Comparison of ENCODE assay signal across 16 cellular contexts in the genomic region with DNA sequence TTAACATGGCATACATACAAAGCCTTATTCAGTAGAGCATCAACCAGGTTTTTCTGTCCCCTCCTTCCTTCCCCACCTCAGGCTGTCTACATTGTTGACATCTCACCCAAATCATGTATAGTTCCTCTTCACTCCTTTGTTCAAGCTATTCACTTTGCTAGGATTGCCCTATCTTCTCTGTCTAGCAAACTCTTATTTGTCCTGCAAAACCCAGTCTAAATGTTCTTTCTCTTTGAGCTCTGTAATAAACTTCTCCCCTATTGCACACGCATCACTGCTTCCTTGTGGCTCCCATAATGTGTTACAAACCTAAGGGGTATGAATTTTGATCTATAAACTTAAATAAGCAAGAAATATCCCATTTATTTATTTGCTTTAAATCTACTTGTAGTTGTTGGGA. TPM values are rescaled to one million over a fixed set of nuclear protein-coding genes. Genes with fewer than 3 reads are reported as not detected.
DNase-seq lines count a peak whose midpoint lies in the region; ATAC-seq and TF ChIP-seq lines count a peak whose summit lies in the region.
"Had no signal": no experiment of that assay in that cellular context is flagged by ENCODE, and none has a peak within 500 bp of the region (broad histone marks: within the 10 kb centered on the region; RNA-seq: fewer than 3 reads in every experiment).

No MANE protein-coding gene starts in this region.

- H3K4me1 Mint-ChIP-seq in GM23338 = no peaks in the 10 kb centered on the region; the same call in 1 of the 3 replicates
- H3K4me1 Mint-ChIP-seq: CD4-positive, alpha-beta memory T cell had no signal

- H3K9me3 ChIP-seq in IMR-90 (ENCODE audit: control insufficient read depth, insufficient read depth, low read length) = no peaks in the 10 kb centered on the region
- H3K9me3 ChIP-seq: HAP-1 had no signal

- WGBS in IMR-90 (ENCODE audit: extremely low coverage in 2 of 2, insufficient read length in 1 of 2), 2 experiments = no CpG with 5 or more reads among the region's 1 CpG

- no peak overlapping the region for H2BK5ac ChIP-seq in IMR-90 (ENCODE audit: low read depth, low read length, poor library complexity, severe bottlenecking)

- peaks cover 2% of the 10 kb centered on the region; the same call in 1 of the 2 replicates for H3K9me1 ChIP-seq in IMR-90 (ENCODE audit: insufficient read depth, low read length)

- H3K23ac ChIP-seq in IMR-90 (ENCODE audit: low read depth, low read length) = no peak overlapping the region

- no peak overlapping the region for H3K4me2 ChIP-seq in GM23338
- no peak overlapping the region for H3K4me2 ChIP-seq in IMR-90 (ENCODE audit: low read depth, low read length)

- no peak overlapping the region for H3K4me3 Mint-ChIP-seq in GM23338
- H3K4me3 Mint-ChIP-seq: CD4-positive, alpha-beta memory T cell had no signal

- H2BK120ac ChIP-seq in IMR-90 (ENCODE audit: low read depth, low read length) = no peak overlapping the region

- POLR2A ChIA-PET in IMR-90 (lab: Charles Lee; ENCODE audit: unreplicated experiment) = no interaction called here

- H3K4me3 ChIP-seq in GM23338 (no peak overlapping the region), IMR-90 (ENCODE audit: insufficient read depth, low read depth, low read length) (no peak overlapping the region)
- H3K4me3 ChIP-seq: HAP-1 had no signal

- no peak for ATAC-seq in GM23338
- ATAC-seq in IMR-90 (ENCODE audit: low read depth) = no peak
- ATAC-seq in SK-N-SH treated with all-trans-retinoic acid at 6 μM for 48 hours = no peak
- no peak for ATAC-seq in HG03175 (IDR thresholded peaks at IDR 0.05; ENCODE audit: unreplicated experiment)
- ATAC-seq in GM18511 (IDR thresholded peaks at IDR 0.05; ENCODE audit: unreplicated experiment) = no peak

- no peak for TF ChIP-seq CTCF in GM23338 (conservative IDR thresholded peaks at IDR 0.05; ENCODE audit: low read depth in 2 of 2)
- TF ChIP-seq CTCF in IMR-90 (conservative IDR thresholded peaks at IDR 0.05; ENCODE audit: low read depth, low read length) = no peak

- H3K79me1 ChIP-seq in IMR-90 (ENCODE audit: low read depth in 1 of 2, low read length in 2 of 2) = no peaks in the 10 kb centered on the region

- H3K27me3 ChIP-seq in GM23338 (ENCODE audit: insufficient read depth) = no peaks in the 10 kb centered on the region
- no peaks in the 10 kb centered on the region for H3K27me3 ChIP-seq in IMR-90 (ENCODE audit: control insufficient read depth, insufficient read depth, low read length)

- no peak for TF ChIP-seq POLR2A in IMR-90 (IDR thresholded peaks at IDR 0.05; ENCODE audit: low read depth, low read length)

- H3K27ac ChIP-seq in GM23338 (ENCODE audit: low read depth) (no peak overlapping the region), IMR-90 (ENCODE audit: insufficient read depth, low read length) (no peak overlapping the region)

- no peak for TF ChIP-seq RAD21 in IMR-90 (IDR thresholded peaks at IDR 0.05; ENCODE audit: low read length)

- H3K9me3 Mint-ChIP-seq in GM23338 = no peaks in the 10 kb centered on the region

- no peak overlapping the region; the same call in 1 of the 2 replicates for H2BK20ac ChIP-seq in IMR-90 (ENCODE audit: low read depth, low read length)

- peak overlapping the region in 1 of 2 experiments; percentile 58; a peak in 1 of 4 replicates for H4K8ac ChIP-seq in IMR-90 (ENCODE audit: low read depth in 2 of 2, low read length in 2 of 2)

- H4K20me1 ChIP-seq in GM23338 (replicated peaks; ENCODE audit: insufficient read depth) = no peaks in the 10 kb centered on the region
- H4K20me1 ChIP-seq in IMR-90 (ENCODE audit: insufficient read depth, low read length) = no peaks in the 10 kb centered on the region

- H3K79me2 ChIP-seq in GM23338 (replicated peaks; ENCODE audit: insufficient read depth) = no peaks in the 10 kb centered on the region

- H3K18ac ChIP-seq in IMR-90 (ENCODE audit: low read depth, low read length) = peak overlapping the region; percentile 23; the same call in 1 of the 2 replicates

- H2AK5ac ChIP-seq in IMR-90 (ENCODE audit: low read depth, low read length) = no peak overlapping the region

- H2BK15ac ChIP-seq in IMR-90 (ENCODE audit: low read depth, low read length) = peak overlapping the region; percentile 73; the same call in 2 of the 3 replicates

- in situ Hi-C loops in IMR-90 (cut with MboI; ENCODE audit: low sequenced_read_pairs) = no loop called here

- BruUV-seq in IMR-90 (replicated peaks; lab: Mats Ljungman, UMichigan) = no TSS peak

- H3K4me1 ChIP-seq in GM23338 (ENCODE audit: insufficient read depth) = no peaks in the 10 kb centered on the region
- H3K4me1 ChIP-seq in IMR-90 (ENCODE audit: control insufficient read depth, insufficient read depth, low read length) = no peaks in the 10 kb centered on the region

- no peak overlapping the region for H2AK9ac ChIP-seq in IMR-90 (replicated peaks; ENCODE audit: low read depth, low read length, poor library complexity)

- no peaks in the 10 kb centered on the region for H3K27me3 Mint-ChIP-seq in GM23338 (ENCODE audit: insufficient read depth, low read depth, poor library complexity)

- dilution Hi-C loops in IMR-90 (cut with HindIII; ENCODE audit: low sequenced_read_pairs, unreplicated experiment) = no loop called here

- no peaks in the 10 kb centered on the region for H3K9me2 ChIP-seq in GM23338 (ENCODE audit: insufficient read depth)

- H3K56ac ChIP-seq in IMR-90 (ENCODE audit: extremely low read depth, insufficient read depth, low read length) = no peak overlapping the region

- H3K14ac ChIP-seq in IMR-90 (replicated peaks; ENCODE audit: low read depth, low read length) = no peak overlapping the region

- H3K36me3 ChIP-seq in GM23338 (ENCODE audit: insufficient read depth) (no peaks in the 10 kb centered on the region), IMR-90 (ENCODE audit: control insufficient read depth, insufficient read depth, low read length) (no peaks in the 10 kb centered on the region; the same call in 1 of the 2 replicates)
- H3K36me3 ChIP-seq: HAP-1 had no signal

- intact Hi-C loops in IMR-90 (cut with micrococcal nuclease) = no loop called here

- no peaks in the 10 kb centered on the region for H3K36me3 Mint-ChIP-seq in GM23338 (ENCODE audit: low read depth)
- H3K36me3 Mint-ChIP-seq: CD4-positive, alpha-beta memory T cell had no signal

- H2AFZ ChIP-seq in GM23338 (peak overlapping the region; percentile 72; the same call in 1 of the 2 replicates), IMR-90 (replicated peaks; ENCODE audit: low read length, poor library complexity) (no peak overlapping the region)

- CTCF ChIA-PET in IMR-90 (lab: Yijun Ruan, JAX) = no interaction called here

- no peak overlapping the region; the same call in 1 of the 2 replicates for H4K5ac ChIP-seq in IMR-90 (ENCODE audit: low read depth, low read length)

- no peak overlapping the region for H3K4ac ChIP-seq in IMR-90 (ENCODE audit: low read depth, low read length)

- DNase-seq in GM23338 (ENCODE audit: low spot score) (no peak), IMR-90 (no peak), NCI-H1105 (lab: John Stamatoyannopoulos, UW) (no peak), DMS53 (lab: John Stamatoyannopoulos, UW) (no peak)
- DNase-seq: C1 segment of cervical spinal cord; CD4-positive, alpha-beta memory T cell; COR-L47; DMS153; DMS79 treated with DMSO at 0.1 percent for 48 hours; GF-D8; GOT3 had no signal

- H3K9ac ChIP-seq in IMR-90 (ENCODE audit: low read depth, low read length) = no peak overlapping the region

- no peak overlapping the region for H4K91ac ChIP-seq in IMR-90 (ENCODE audit: insufficient read depth, low read depth, low read length)

- H3F3A ChIP-seq in GM23338 (replicated peaks; ENCODE audit: low read depth) = no peaks in the 10 kb centered on the region

- no peak overlapping the region for H3K27ac Mint-ChIP-seq in GM23338
- H3K27ac Mint-ChIP-seq: CD4-positive, alpha-beta memory T cell had no signal

TF ChIP-seq in GM23338, 12 proteins besides CTCF, POLR2A, EP300 and RAD21 (continues in another document):
- TF ChIP-seq NANOG (IDR thresholded peaks at IDR 0.05; ENCODE audit: borderline replicate concordance) (no peak), CREB1 (CRISPR knock-in tag; IDR thresholded peaks at IDR 0.05; ENCODE audit: low read depth) (no peak), JUNB (IDR thresholded peaks at IDR 0.05; ENCODE audit: unreplicated experiment) (no peak), EZH2phosphoT487 (IDR thresholded peaks at IDR 0.05; ENCODE audit: unreplicated experiment) (no peak)

TF ChIP-seq in IMR-90, 13 proteins besides CTCF, POLR2A, EP300 and RAD21 (continues in another document):
- TF ChIP-seq NFE2L2 (IDR thresholded peaks at IDR 0.05; ENCODE audit: low read depth, low read length) (no peak), RCOR1 (IDR thresholded peaks at IDR 0.05; ENCODE audit: insufficient replicate concordance, low read length) (no peak), BHLHE40 (IDR thresholded peaks at IDR 0.05; ENCODE audit: low read depth, low read length) (no peak), FOS (IDR thresholded peaks at IDR 0.05; ENCODE audit: low read depth, low read length) (no peak), CEBPB (IDR thresholded peaks at IDR 0.05; ENCODE audit: low read depth, low read length) (no peak), MXI1 (IDR thresholded peaks at IDR 0.05; ENCODE audit: borderline replicate concordance, low read depth, low read length) (no peak), SMC3 (IDR thresholded peaks at IDR 0.05; ENCODE audit: low read depth, low read length) (no peak)

TF ChIP-seq in SK-N-SH treated with all-trans-retinoic acid at 6 μM for 48 hours, 23 proteins besides CTCF, POLR2A, EP300 and RAD21:
- TF ChIP-seq RARB (CRISPR knock-in tag; IDR thresholded peaks at IDR 0.05) = no peak
- peak; percentile 91 for TF ChIP-seq ZFP3 (CRISPR knock-in tag; IDR thresholded peaks at IDR 0.05)

RNA-seq across cellular contexts. Expression of a gene that starts 36.8 kb away (rescaled TPM):
- total RNA-seq in GM23338 (2014; rRNA removed; shearing (Covaris generic)) = not detected in 2 replicates
- polyA plus RNA-seq in GM23338 (2016; fragmentation: Nextera tagmentation; extraction: Ambion mirVana) (not detected in 2 replicates), IMR-90 (2012; rRNA removed) (7.8 and 8.1 TPM in 2 replicates)
- 12.5 and 13.1 TPM in 2 replicates for total RNA-seq in IMR-90 (2012; rRNA removed)
- polyA plus RNA-seq in IMR-90 (2012; cell fraction: cytosol; rRNA removed) = 2.5 and 4.1 TPM in 2 replicates
- polyA plus RNA-seq in IMR-90 (2012; cell fraction: nucleus; rRNA removed; ENCODE audit: low replicate concordance) = 4.3 and 6.7 TPM in 2 replicates
- total RNA-seq: CD4-positive, alpha-beta memory T cell; G401 had no signal
- polyA plus RNA-seq: CD4-positive, alpha-beta memory T cell had no signal

Comparison
In these comparisons a context has a peak if more than half of its experiments do, and no peak if none do; other contexts are left out.
1. RNA of a gene that starts 36.8 kb away (total RNA-seq): 12.5 to 13.1 TPM in IMR-90; not detected in GM23338; every median in the first group is over 10 times any median in the second.